Comparison of ENCODE assay signal across 17 cellular contexts in the genomic region with DNA sequence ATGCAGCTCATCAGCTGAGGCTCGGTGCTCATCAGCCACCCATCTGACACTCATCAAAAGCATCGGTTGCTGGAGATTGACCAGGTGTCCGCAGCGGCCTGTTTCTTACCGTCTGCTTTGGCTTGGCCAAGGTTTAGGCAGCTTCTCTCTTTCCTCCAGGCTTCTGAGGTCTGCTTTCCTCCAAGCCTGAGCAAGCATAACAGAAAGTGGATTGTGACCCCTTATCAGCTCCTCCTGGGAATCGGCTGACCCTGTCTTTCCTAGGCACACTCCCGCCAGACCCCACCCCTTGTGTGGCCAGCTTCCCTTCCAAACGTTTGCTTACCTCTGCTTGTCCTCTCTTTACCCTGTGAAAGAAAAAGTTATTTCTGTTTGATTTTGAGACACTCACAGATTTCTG. TPM values are rescaled to one million over a fixed set of nuclear protein-coding genes. Genes with fewer than 3 reads are reported as not detected.
"Had no signal": no experiment of that assay in that cellular context is flagged by ENCODE, and none has a peak within 500 bp of the region (broad histone marks: within the 10 kb centered on the region; RNA-seq: fewer than 3 reads in every experiment).

No MANE protein-coding gene starts in this region.

- ATAC-seq: left lung, T-cell had no signal

- H3K36me3 Mint-ChIP-seq: activated CD4-positive, alpha-beta memory T cell treated with anti-CD3 and anti-CD28 coated beads for 36 hours; T-cell had no signal

- H3K9me3 Mint-ChIP-seq: activated CD4-positive, alpha-beta memory T cell treated with anti-CD3 and anti-CD28 coated beads for 36 hours; T-cell had no signal

- H3K36me3 ChIP-seq: esophagus squamous epithelium, left lung, sigmoid colon, suprapubic skin had no signal

- H3K27ac Mint-ChIP-seq: activated CD4-positive, alpha-beta memory T cell treated with anti-CD3 and anti-CD28 coated beads for 36 hours; progenitor cell of endocrine pancreas; T-cell had no signal

- H3K27me3 ChIP-seq: esophagus squamous epithelium, sigmoid colon, suprapubic skin had no signal

- H3K4me1 ChIP-seq: suprapubic skin had no signal

- H3K4me3 Mint-ChIP-seq: activated CD4-positive, alpha-beta memory T cell treated with anti-CD3 and anti-CD28 coated beads for 36 hours; T-cell had no signal

- H3K4me3 ChIP-seq: esophagus squamous epithelium, left lung, sigmoid colon, suprapubic skin had no signal

- H3K27ac ChIP-seq: esophagus squamous epithelium, left lung, suprapubic skin had no signal

- DNase-seq: activated CD4-positive, alpha-beta memory T cell treated with anti-CD3 and anti-CD28 coated beads for 36 hours; activated CD8-positive, alpha-beta memory T cell treated with anti-CD3 and anti-CD28 coated beads, Interleukin-2, amount 50 U/mL, for 4 hours; activated naive CD4-positive, alpha-beta T cell; dermis blood vessel endothelial cell; esophagus squamous epithelium; foreskin fibroblast; islet precursor cell; left lung; sigmoid colon; stimulated activated CD4-positive, alpha-beta T cell treated with anti-CD3 and anti-CD28 coated beads, Interleukin-12 subunit alpha, Interleukin-12 subunit beta, amount 100 ng/mL, for 4 hours; stimulated activated naive CD4-positive, alpha-beta T cell treated with Interleukin-2 at 50 U/mL for 16 hours; T-cell; T1000 had no signal

- H3K9me3 ChIP-seq: esophagus squamous epithelium, left lung, sigmoid colon, suprapubic skin had no signal

RNA-seq across cellular contexts. Expression of gene ISLR, which starts 17.5 kb away (rescaled TPM):
- total RNA-seq: activated CD4-positive, alpha-beta memory T cell treated with anti-CD3 and anti-CD28 coated beads for 36 hours; progenitor cell of endocrine pancreas had no signal

RNA-seq across cellular contexts. Expression of gene ISLR2, which starts 25.6 kb away (rescaled TPM):
- total RNA-seq: activated CD4-positive, alpha-beta memory T cell treated with anti-CD3 and anti-CD28 coated beads for 36 hours; dermis blood vessel endothelial cell; myocyte had no signal

RNA-seq across cellular contexts. Expression of gene STRA6, which starts 46.6 kb away (rescaled TPM):
- total RNA-seq: activated CD4-positive, alpha-beta memory T cell treated with anti-CD3 and anti-CD28 coated beads for 36 hours; mesenteric fat pad; myocyte; T-cell had no signal
